8 cellular contexts compared by ENCODE assay signal in genomic region chr17:80773243-80773991, GRCh38.
DNase-seq lines count a peak whose midpoint lies in the region; ATAC-seq and TF ChIP-seq lines count a peak whose summit lies in the region.

No MANE protein-coding gene starts in this region.

- no peak overlapping the region for H3K4me2 ChIP-seq in HCT116 (ENCODE audit: low read length)

- H3K27me3 Mint-ChIP-seq in activated naive CD8-positive, alpha-beta T cell treated with anti-CD3 and anti-CD28 coated beads, Interleukin-2, amount 50 U/mL, for 24 hours: no peaks in the 10 kb centered on the region

- no peak overlapping the region for H3K4me3 Mint-ChIP-seq in activated naive CD8-positive, alpha-beta T cell treated with anti-CD3 and anti-CD28 coated beads, Interleukin-2, amount 50 U/mL, for 24 hours

- H3K9me3 Mint-ChIP-seq in activated naive CD8-positive, alpha-beta T cell treated with anti-CD3 and anti-CD28 coated beads, Interleukin-2, amount 50 U/mL, for 24 hours: no peaks in the 10 kb centered on the region

- intact Hi-C loops in A673 (cut with micrococcal nuclease; ENCODE audit: unreplicated experiment) (no loop called here), HCT116 (cut with micrococcal nuclease) (no loop called here)

- TF ChIP-seq CTCF in A673 (conservative IDR thresholded peaks at IDR 0.05; ENCODE audit: low read depth, low read length) (0 out of 2 replicates have a peak, but pooled peaks have one; percentile 17), HCT116 (IDR thresholded peaks at IDR 0.05 in 2 of 3, conservative IDR thresholded peaks at IDR 0.05 in 1 of 3; ENCODE audit: borderline replicate concordance in 1 of 3, insufficient read depth in 1 of 3, low read depth in 2 of 3, low read length in 2 of 3) (peak in 2 of 3 experiments; percentile 28 to 35; a peak in 3 of 6 replicates)

- no peak overlapping the region for H2AFZ ChIP-seq in HCT116 (ENCODE audit: low read depth, low read length, poor library complexity, severe bottlenecking)

- 0 out of 2 replicates have a peak, but pooled peaks cover 4% of the 10 kb centered on the region for H3K79me2 ChIP-seq in HCT116 (ENCODE audit: insufficient read depth, low read length)

- H3K36me3 Mint-ChIP-seq in activated naive CD8-positive, alpha-beta T cell treated with anti-CD3 and anti-CD28 coated beads, Interleukin-2, amount 50 U/mL, for 24 hours (ENCODE audit: low read depth): peaks cover 43% of the 10 kb centered on the region

- H3K9me3 ChIP-seq in A673 (ENCODE audit: low read depth, low read length, poor library complexity, severe bottlenecking) (no peaks in the 10 kb centered on the region), HCT116 (ENCODE audit: control insufficient read depth in 1 of 2, insufficient read depth in 1 of 2, low read depth in 1 of 2, low read length in 2 of 2) (no peaks in the 10 kb centered on the region)

- CTCF ChIA-PET in A673 (lab: Charles Lee) (no interaction called here), HCT116 (lab: Charles Lee) (no interaction called here)

- no peaks in the 10 kb centered on the region for H3K9me2 ChIP-seq in HCT116 (ENCODE audit: insufficient read depth)

- H3K27me3 ChIP-seq in A673 (replicated peaks; ENCODE audit: insufficient read depth, low read depth, low read length, poor library complexity): no peaks in the 10 kb centered on the region
- no peaks in the 10 kb centered on the region for H3K27me3 ChIP-seq in HCT116 (ENCODE audit: insufficient read depth, low read length)

- DNase-seq in A673 (ENCODE audit: low spot score) (no peak), HCT116 (ENCODE audit: low read depth, low spot score) (no peak), left kidney (ENCODE audit: low read depth, low spot score) (peak; percentile 55), SKM-1 (lab: John Stamatoyannopoulos, UW; ENCODE audit: unreplicated experiment) (no peak)
- no peak for DNase-seq in activated naive CD8-positive, alpha-beta T cell treated with anti-CD3 and anti-CD28 coated beads, Interleukin-2, amount 50 U/mL, for 24 hours

- ATAC-seq in HCT116: peak; percentile 55; the same call in 1 of the 2 replicates
- ATAC-seq in activated naive CD8-positive, alpha-beta T cell treated with anti-CD3 and anti-CD28 coated beads, Interleukin-2, amount 50 U/mL, for 24 hours: peak; percentile 27
- ATAC-seq in HG02970 (IDR thresholded peaks at IDR 0.05; ENCODE audit: low FRiP score, unreplicated experiment): no peak
- ATAC-seq in esophagus mucosa: no peak
- ATAC-seq in HG02885 (IDR thresholded peaks at IDR 0.05; ENCODE audit: poor library complexity, unreplicated experiment): no peak

- H3K4me1 Mint-ChIP-seq in activated naive CD8-positive, alpha-beta T cell treated with anti-CD3 and anti-CD28 coated beads, Interleukin-2, amount 50 U/mL, for 24 hours: peaks cover 64% of the 10 kb centered on the region

- peak overlapping the region; percentile 90 for H3K27ac Mint-ChIP-seq in activated naive CD8-positive, alpha-beta T cell treated with anti-CD3 and anti-CD28 coated beads, Interleukin-2, amount 50 U/mL, for 24 hours

- H3K4me1 ChIP-seq in A673 (ENCODE audit: insufficient read depth, low read length, poor library complexity, severe bottlenecking): peaks cover 10% of the 10 kb centered on the region
- peaks cover 16 to 23% of the 10 kb centered on the region in 2 experiments for H3K4me1 ChIP-seq in HCT116 (ENCODE audit: control insufficient read depth in 1 of 2, insufficient read depth in 2 of 2, low read length in 2 of 2)

- no peaks in the 10 kb centered on the region for H3K36me3 ChIP-seq in A673 (ENCODE audit: insufficient read depth, low read length, poor library complexity, severe bottlenecking)
- H3K36me3 ChIP-seq in HCT116 (ENCODE audit: control insufficient read depth in 1 of 2, insufficient read depth in 2 of 2, low read length in 2 of 2): no peaks in the 10 kb centered on the region

- H3K27ac ChIP-seq in A673 (ENCODE audit: low read depth, low read length, poor library complexity, severe bottlenecking) (no peak overlapping the region), HCT116 (ENCODE audit: low read depth, low read length) (no peak overlapping the region)

- no peak for TF ChIP-seq POLR2A in HCT116 (IDR thresholded peaks at IDR 0.05; ENCODE audit: borderline replicate concordance, extremely low read depth, insufficient read depth, insufficient read length)

- RAD21 ChIA-PET in HCT116 (lab: Charles Lee; ENCODE audit: low non-redundant PET in 1 of 2, low total read pairs in 2 of 2, uncharacterized antibody in 2 of 2, unreplicated experiment in 2 of 2): no interaction called here

- TF ChIP-seq RAD21 in HCT116 (IDR thresholded peaks at IDR 0.05; ENCODE audit: low read depth): no peak

- BruUV-seq in A673 (replicated peaks; lab: Mats Ljungman, UMichigan) (no TSS peak), HCT116 (replicated peaks; lab: Mats Ljungman, UMichigan) (no TSS peak)

- H3K9ac ChIP-seq in HCT116 (ENCODE audit: low read length): no peak overlapping the region

- H3K4me3 ChIP-seq in A673 (ENCODE audit: low read depth, low read length, poor library complexity, severe bottlenecking): no peak overlapping the region
- no peak overlapping the region for H3K4me3 ChIP-seq in HCT116 (replicated peaks in 1 of 2; ENCODE audit: low read depth in 1 of 2, low read length in 2 of 2)

- H4K20me1 ChIP-seq in HCT116 (ENCODE audit: insufficient read depth): no peaks in the 10 kb centered on the region

- POLR2A ChIA-PET in A673 (lab: Charles Lee; ENCODE audit: low non-redundant PET) (no interaction called here), HCT116 (lab: Charles Lee) (no interaction called here)

TF ChIP-seq in HCT116, 20 proteins besides CTCF, POLR2A, EP300 and RAD21:
- TF ChIP-seq EZH2 (IDR thresholded peaks at IDR 0.05): no peak
- TF ChIP-seq, protein P1, sequence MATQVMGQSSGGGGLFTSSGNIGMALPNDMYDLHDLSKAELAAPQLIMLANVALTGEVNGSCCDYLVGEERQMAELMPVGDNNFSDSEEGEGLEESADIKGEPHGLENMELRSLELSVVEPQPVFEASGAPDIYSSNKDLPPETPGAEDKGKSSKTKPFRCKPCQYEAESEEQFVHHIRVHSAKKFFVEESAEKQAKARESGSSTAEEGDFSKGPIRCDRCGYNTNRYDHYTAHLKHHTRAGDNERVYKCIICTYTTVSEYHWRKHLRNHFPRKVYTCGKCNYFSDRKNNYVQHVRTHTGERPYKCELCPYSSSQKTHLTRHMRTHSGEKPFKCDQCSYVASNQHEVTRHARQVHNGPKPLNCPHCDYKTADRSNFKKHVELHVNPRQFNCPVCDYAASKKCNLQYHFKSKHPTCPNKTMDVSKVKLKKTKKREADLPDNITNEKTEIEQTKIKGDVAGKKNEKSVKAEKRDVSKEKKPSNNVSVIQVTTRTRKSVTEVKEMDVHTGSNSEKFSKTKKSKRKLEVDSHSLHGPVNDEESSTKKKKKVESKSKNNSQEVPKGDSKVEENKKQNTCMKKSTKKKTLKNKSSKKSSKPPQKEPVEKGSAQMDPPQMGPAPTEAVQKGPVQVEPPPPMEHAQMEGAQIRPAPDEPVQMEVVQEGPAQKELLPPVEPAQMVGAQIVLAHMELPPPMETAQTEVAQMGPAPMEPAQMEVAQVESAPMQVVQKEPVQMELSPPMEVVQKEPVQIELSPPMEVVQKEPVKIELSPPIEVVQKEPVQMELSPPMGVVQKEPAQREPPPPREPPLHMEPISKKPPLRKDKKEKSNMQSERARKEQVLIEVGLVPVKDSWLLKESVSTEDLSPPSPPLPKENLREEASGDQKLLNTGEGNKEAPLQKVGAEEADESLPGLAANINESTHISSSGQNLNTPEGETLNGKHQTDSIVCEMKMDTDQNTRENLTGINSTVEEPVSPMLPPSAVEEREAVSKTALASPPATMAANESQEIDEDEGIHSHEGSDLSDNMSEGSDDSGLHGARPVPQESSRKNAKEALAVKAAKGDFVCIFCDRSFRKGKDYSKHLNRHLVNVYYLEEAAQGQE (IDR thresholded peaks at IDR 0.05; ENCODE audit: low read depth): no peak
- TF ChIP-seq TCF7L2 (IDR thresholded peaks at IDR 0.05; ENCODE audit: borderline replicate concordance, extremely low read depth, insufficient read depth, insufficient read length): no peak
- no peak for TF ChIP-seq SP1 (IDR thresholded peaks at IDR 0.05; ENCODE audit: low read depth)
- TF ChIP-seq ZFX (IDR thresholded peaks at IDR 0.05): no peak

Comparison
In these comparisons a context has a peak if more than half of its experiments do, and no peak if none do; other contexts are left out.
1. ATAC-seq: peak in HCT116 (single experiment) and activated naive CD8-positive, alpha-beta T cell treated with anti-CD3 and anti-CD28 coated beads, Interleukin-2, amount 50 U/mL, for 24 hours (single experiment); none in HG02970 (single experiment), esophagus mucosa (single experiment) and HG02885 (single experiment).